In genomic region chrX:13692771-13693231, GRCh38 we compare ENCODE assay signal across 14 cellular contexts. TPM values are rescaled to one million over a fixed set of nuclear protein-coding genes. Genes with fewer than 3 reads are reported as not detected.
DNase-seq lines count a peak whose midpoint lies in the region; ATAC-seq, FAIRE-seq and TF ChIP-seq lines count a peak whose summit lies in the region.
"Had no signal": no experiment of that assay in that cellular context is flagged by ENCODE, and none has a peak within 500 bp of the region (broad histone marks: within the 10 kb centered on the region; RNA-seq: fewer than 3 reads in every experiment).

No MANE protein-coding gene starts in this region.

- CTCF ChIA-PET in naive thymus-derived CD4-positive, alpha-beta T cell (lab: Charles Lee) = no interaction called here

- POLR2A ChIA-PET in naive thymus-derived CD4-positive, alpha-beta T cell (lab: Charles Lee) = interaction anchor here (0.7 to 1.3 kb wide), 3 partner anchors 42 to 329 kb away, joined by 3 to 5 read pairs (median 3); partner anchors contain the start of genes OFD1 and TRAPPC2

- H3K9me3 ChIP-seq in BLaER1 treated with 17β-estradiol and CSF1 and Interleukin-3, amounts not matched to agents 10 nM and 100 nM (replicated peaks in 1 of 11) = peaks cover 0 to 7% (median 0%) of the 10 kb centered on the region in 11 experiments; a peak in 1 of 22 replicates
- H3K9me3 ChIP-seq in astrocyte (ENCODE audit: insufficient read depth, low read depth, low read length) = no peaks in the 10 kb centered on the region
- no peaks in the 10 kb centered on the region for H3K9me3 ChIP-seq in naive thymus-derived CD4-positive, alpha-beta T cell (ENCODE audit: control insufficient read depth in 2 of 3, low read length in 3 of 3)
- H3K9me3 ChIP-seq: tibial artery had no signal

- H3K27ac ChIP-seq in BLaER1 treated with 17β-estradiol and CSF1 and Interleukin-3, amounts not matched to agents 10 nM and 100 nM = peak overlapping the region in 1 of 11 experiments; percentile 1; a peak in 2 of 22 replicates
- no peak overlapping the region for H3K27ac ChIP-seq in astrocyte (ENCODE audit: low read depth, low read length)
- H3K27ac ChIP-seq in naive thymus-derived CD4-positive, alpha-beta T cell (ENCODE audit: low read depth, low read length) = no peak overlapping the region
- H3K27ac ChIP-seq: tibial artery had no signal

- H3K27ac Mint-ChIP-seq in astrocyte (ENCODE audit: unreplicated experiment) = peak overlapping the region; percentile 86
- H3K27ac Mint-ChIP-seq in naive thymus-derived CD4-positive, alpha-beta T cell = peak overlapping the region in 5 of 9 donors; percentile 19 to 77 (median 60)
- H3K27ac Mint-ChIP-seq: activated CD4-positive, alpha-beta T cell treated with anti-CD3 and anti-CD28 coated beads, Interleukin-2, amount 10 ng/mL, durations not matched to agents 24 days and 14 days had no signal

- no peak for ATAC-seq in naive thymus-derived CD4-positive, alpha-beta T cell
- ATAC-seq in HG03354 (IDR thresholded peaks at IDR 0.05; ENCODE audit: poor library complexity, severe bottlenecking, unreplicated experiment) = no peak
- ATAC-seq in GM21576 (IDR thresholded peaks at IDR 0.05; ENCODE audit: unreplicated experiment) = no peak
- ATAC-seq: Right ventricle myocardium inferior had no signal

- FAIRE-seq in GM18507 (lab: Jason Lieb, UNC) = peak; percentile 54
- no peak for FAIRE-seq in astrocyte (lab: Jason Lieb, UNC)

- H3K9ac ChIP-seq in BLaER1 treated with 17β-estradiol and CSF1 and Interleukin-3, amounts not matched to agents 10 nM and 100 nM = no peak overlapping the region; a peak in 1 of 22 replicates
- H3K9ac ChIP-seq in astrocyte (ENCODE audit: low read length) = no peak overlapping the region

- no peaks in the 10 kb centered on the region for H3K36me3 Mint-ChIP-seq in astrocyte (ENCODE audit: low read depth, unreplicated experiment)
- H3K36me3 Mint-ChIP-seq in naive thymus-derived CD4-positive, alpha-beta T cell = peaks cover 0 to 10% (median 0%) of the 10 kb centered on the region in 5 donors

- peak overlapping the region in 1 of 10 experiments; percentile 22; a peak in 2 of 20 replicates for H3K4me3 ChIP-seq in BLaER1 treated with 17β-estradiol and CSF1 and Interleukin-3, amounts not matched to agents 10 nM and 100 nM
- no peak overlapping the region for H3K4me3 ChIP-seq in astrocyte (ENCODE audit: insufficient read depth, low read depth, low read length)
- H3K4me3 ChIP-seq in naive thymus-derived CD4-positive, alpha-beta T cell (ENCODE audit: low read length) = no peak overlapping the region
- H3K4me3 ChIP-seq: tibial artery had no signal

- peak overlapping the region; percentile 58 for H3K4me3 Mint-ChIP-seq in astrocyte (ENCODE audit: unreplicated experiment)
- H3K4me3 Mint-ChIP-seq in naive thymus-derived CD4-positive, alpha-beta T cell = peak overlapping the region in 7 of 10 donors; percentile 31 to 70 (median 49)
- H3K4me3 Mint-ChIP-seq: activated CD4-positive, alpha-beta T cell treated with anti-CD3 and anti-CD28 coated beads, Interleukin-2, amount 10 ng/mL, durations not matched to agents 24 days and 14 days had no signal

- no peak overlapping the region for H2AFZ ChIP-seq in astrocyte (ENCODE audit: low read depth, low read length)

- peaks cover 98 to 100% (median 100%) of the 10 kb centered on the region in 11 experiments for H3K27me3 ChIP-seq in BLaER1 treated with 17β-estradiol and CSF1 and Interleukin-3, amounts not matched to agents 10 nM and 100 nM
- no peaks in the 10 kb centered on the region for H3K27me3 ChIP-seq in astrocyte (ENCODE audit: insufficient read depth, low read length)
- H3K27me3 ChIP-seq in naive thymus-derived CD4-positive, alpha-beta T cell (ENCODE audit: control insufficient read depth in 2 of 2, insufficient read depth in 2 of 2, low read length in 2 of 2) = no peaks in the 10 kb centered on the region
- H3K27me3 ChIP-seq: tibial artery had no signal

- no peaks in the 10 kb centered on the region for H3K27me3 Mint-ChIP-seq in astrocyte (ENCODE audit: low read depth, unreplicated experiment)
- no peaks in the 10 kb centered on the region for H3K27me3 Mint-ChIP-seq in naive thymus-derived CD4-positive, alpha-beta T cell
- H3K27me3 Mint-ChIP-seq: activated CD4-positive, alpha-beta T cell treated with anti-CD3 and anti-CD28 coated beads, Interleukin-2, amount 10 ng/mL, durations not matched to agents 24 days and 14 days had no signal

- DNase-seq in GM18507 (ENCODE audit: extremely low spot score, insufficient read length, low read depth) = no peak
- DNase-seq in astrocyte (ENCODE audit: low read depth) = peak; percentile 64
- no peak for DNase-seq in naive thymus-derived CD4-positive, alpha-beta T cell
- DNase-seq in AML-193 (lab: John Stamatoyannopoulos, UW) = no peak
- no peak for DNase-seq in GOT3 (lab: John Stamatoyannopoulos, UW)
- DNase-seq: activated CD4-positive, alpha-beta T cell treated with anti-CD3 and anti-CD28 coated beads, Interleukin-2, amount 10 ng/mL, durations not matched to agents 24 days and 14 days; HCEC 1CT; NCI-H2029; stimulated activated CD4-positive, alpha-beta T cell treated with anti-CD3 and anti-CD28 coated beads, Interleukin-4, amount 100 ng/mL, for 24 hours; tibial artery had no signal

- TF ChIP-seq CTCF in astrocyte (IDR thresholded peaks at IDR 0.05; ENCODE audit: insufficient read depth, low read depth, low read length) = no peak

- no peaks in the 10 kb centered on the region for H3K9me3 Mint-ChIP-seq in astrocyte (ENCODE audit: unreplicated experiment)
- no peaks in the 10 kb centered on the region for H3K9me3 Mint-ChIP-seq in naive thymus-derived CD4-positive, alpha-beta T cell
- H3K9me3 Mint-ChIP-seq: activated CD4-positive, alpha-beta T cell treated with anti-CD3 and anti-CD28 coated beads, Interleukin-2, amount 10 ng/mL, durations not matched to agents 24 days and 14 days had no signal

- H4K20me1 ChIP-seq in BLaER1 treated with 17β-estradiol and CSF1 and Interleukin-3, amounts not matched to agents 10 nM and 100 nM = peaks cover 46 to 87% (median 70%) of the 10 kb centered on the region in 11 experiments; a peak in 21 of 22 replicates
- H4K20me1 ChIP-seq in astrocyte (ENCODE audit: insufficient read depth, low read length) = peaks cover 39% of the 10 kb centered on the region

- H3K4me2 ChIP-seq in BLaER1 treated with 17β-estradiol and CSF1 and Interleukin-3, amounts not matched to agents 10 nM and 100 nM = peak overlapping the region; percentile 60 to 84 (median 73)
- H3K4me2 ChIP-seq in astrocyte (ENCODE audit: low read length) = peak overlapping the region; percentile 25

- H3K4me1 Mint-ChIP-seq in astrocyte (ENCODE audit: low read depth, unreplicated experiment) = peaks cover 33% of the 10 kb centered on the region
- peaks cover 32 to 83% (median 65%) of the 10 kb centered on the region in 7 donors for H3K4me1 Mint-ChIP-seq in naive thymus-derived CD4-positive, alpha-beta T cell

- peaks cover 60 to 75% (median 71%) of the 10 kb centered on the region in 10 experiments for H3K4me1 ChIP-seq in BLaER1 treated with 17β-estradiol and CSF1 and Interleukin-3, amounts not matched to agents 10 nM and 100 nM
- peaks cover 26% of the 10 kb centered on the region for H3K4me1 ChIP-seq in astrocyte (ENCODE audit: insufficient read depth, low read length)
- H3K4me1 ChIP-seq in naive thymus-derived CD4-positive, alpha-beta T cell (ENCODE audit: control insufficient read depth in 2 of 2, insufficient read depth in 2 of 2, low read length in 2 of 2) = peaks cover 14 to 38% of the 10 kb centered on the region in 2 donors

- no peaks in the 10 kb centered on the region for H3K36me3 ChIP-seq in BLaER1 treated with 17β-estradiol and CSF1 and Interleukin-3, amounts not matched to agents 10 nM and 100 nM
- H3K36me3 ChIP-seq in astrocyte (ENCODE audit: insufficient read depth, low read length) = no peaks in the 10 kb centered on the region
- H3K36me3 ChIP-seq in naive thymus-derived CD4-positive, alpha-beta T cell (ENCODE audit: control insufficient read depth in 2 of 3, insufficient read depth in 3 of 3, low read length in 3 of 3) = no peaks in the 10 kb centered on the region
- H3K36me3 ChIP-seq: tibial artery had no signal

- intact Hi-C loops in naive thymus-derived CD4-positive, alpha-beta T cell (cut with micrococcal nuclease) = no loop called here

- H3K79me2 ChIP-seq in astrocyte (ENCODE audit: insufficient read depth, low read length) = peaks cover 84% of the 10 kb centered on the region

RNA-seq across cellular contexts. Expression of gene RAB9A, which starts 3.9 kb away (rescaled TPM):
- 31.2 and 34.2 TPM in 2 replicates for total RNA-seq in astrocyte
- 10 to 100 TPM; 10.1 to 22.8 (median 18.3) TPM for total RNA-seq in naive thymus-derived CD4-positive, alpha-beta T cell
- polyA plus RNA-seq in naive thymus-derived CD4-positive, alpha-beta T cell = 10 to 100 TPM; 17.7 to 19.7 TPM

RNA-seq across cellular contexts. Expression of gene TCEANC, which starts 39.9 kb away (rescaled TPM):
- total RNA-seq in astrocyte = 1.0 and 2.3 TPM in 2 replicates
- 10 to 100 TPM in 3 of 5 experiments, 1 to 10 TPM in 2; 5.0 to 17.5 (median 11.4) TPM for total RNA-seq in naive thymus-derived CD4-positive, alpha-beta T cell
- polyA plus RNA-seq in naive thymus-derived CD4-positive, alpha-beta T cell = 10 to 100 TPM in 1 of 2 donors, 1 to 10 TPM in 1; 9.0 to 12.4 TPM

RNA-seq across cellular contexts. Expression of gene TRAPPC2, which starts 41.6 kb away (rescaled TPM):
- 16.6 and 17.0 TPM in 2 replicates for total RNA-seq in astrocyte
- 10 to 100 TPM; 20.7 to 31.1 (median 23.5) TPM for total RNA-seq in naive thymus-derived CD4-positive, alpha-beta T cell
- 10 to 100 TPM; 17.8 to 33.5 TPM for polyA plus RNA-seq in naive thymus-derived CD4-positive, alpha-beta T cell

RNA-seq across cellular contexts. Expression of gene OFD1, which starts 41.7 kb away (rescaled TPM):
- total RNA-seq in astrocyte = 16.1 and 22.0 TPM in 2 replicates
- 100 to 1,000 TPM in 2 of 5 experiments, 10 to 100 TPM in 3; 30.4 to 142 (median 72.5) TPM for total RNA-seq in naive thymus-derived CD4-positive, alpha-beta T cell
- polyA plus RNA-seq in naive thymus-derived CD4-positive, alpha-beta T cell = 10 to 100 TPM; 30.4 to 32.7 TPM
